ENCODE assay signal across 2 cellular contexts in the genomic region with DNA sequence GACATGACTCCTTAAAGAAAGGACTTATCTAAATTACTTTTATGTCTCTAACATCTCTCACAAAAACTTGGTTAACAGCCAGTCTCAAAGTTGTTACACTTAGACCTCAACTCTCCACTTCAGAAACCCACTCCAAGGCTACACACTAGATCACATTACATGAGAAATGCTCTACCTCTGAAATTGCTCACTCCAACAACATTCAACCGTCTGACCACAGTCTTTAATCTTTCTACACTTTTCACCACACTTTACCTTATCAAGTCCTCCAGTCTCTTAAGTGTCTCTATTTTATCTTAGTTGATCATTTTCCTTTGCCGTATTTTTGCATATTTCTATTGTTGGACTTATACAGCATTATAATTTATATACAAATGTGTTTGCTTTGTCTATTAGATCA.
TF ChIP-seq lines count a peak whose summit lies in the region.

No MANE protein-coding gene starts in this region.

TF ChIP-seq in A549, 52 proteins besides CTCF, POLR2A, EP300 and RAD21:
- TF ChIP-seq SREBF2 (IDR thresholded peaks at IDR 0.05) = no peak
- TF ChIP-seq FOXS1 (CRISPR knock-in tag; IDR thresholded peaks at IDR 0.05) = no peak
- TF ChIP-seq ZNF302 (CRISPR knock-in tag; IDR thresholded peaks at IDR 0.05) = no peak
- TF ChIP-seq JUN (IDR thresholded peaks at IDR 0.05) = no peak
- no peak for TF ChIP-seq RFX5 (IDR thresholded peaks at IDR 0.05)
- no peak for TF ChIP-seq JUNB (IDR thresholded peaks at IDR 0.05)
- no peak for TF ChIP-seq KDM5A (IDR thresholded peaks at IDR 0.05)
- no peak for TF ChIP-seq RNF2 (IDR thresholded peaks at IDR 0.05; ENCODE audit: borderline replicate concordance, low read depth)
- TF ChIP-seq, protein P1, sequence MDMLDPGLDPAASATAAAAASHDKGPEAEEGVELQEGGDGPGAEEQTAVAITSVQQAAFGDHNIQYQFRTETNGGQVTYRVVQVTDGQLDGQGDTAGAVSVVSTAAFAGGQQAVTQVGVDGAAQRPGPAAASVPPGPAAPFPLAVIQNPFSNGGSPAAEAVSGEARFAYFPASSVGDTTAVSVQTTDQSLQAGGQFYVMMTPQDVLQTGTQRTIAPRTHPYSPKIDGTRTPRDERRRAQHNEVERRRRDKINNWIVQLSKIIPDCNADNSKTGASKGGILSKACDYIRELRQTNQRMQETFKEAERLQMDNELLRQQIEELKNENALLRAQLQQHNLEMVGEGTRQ (IDR thresholded peaks at IDR 0.05) = no peak
- no peak for TF ChIP-seq SMC3 (IDR thresholded peaks at IDR 0.05)
- TF ChIP-seq CHD2 (IDR thresholded peaks at IDR 0.05; ENCODE audit: low read length, partially characterized antibody) = no peak
- TF ChIP-seq CBX8 (IDR thresholded peaks at IDR 0.05) = no peak
TF ChIP-seq in A549: peak in this region for 0.

TF ChIP-seq in HepG2, 621 proteins besides CTCF, POLR2A, EP300 and RAD21:
- TF ChIP-seq ZNF205 (CRISPR knock-in tag; IDR thresholded peaks at IDR 0.05) (no peak), JUNB (CRISPR knock-in tag; IDR thresholded peaks at IDR 0.05; ENCODE audit: borderline replicate concordance) (no peak)
TF ChIP-seq in HepG2: peak in this region for 0.
